In the genomic region with DNA sequence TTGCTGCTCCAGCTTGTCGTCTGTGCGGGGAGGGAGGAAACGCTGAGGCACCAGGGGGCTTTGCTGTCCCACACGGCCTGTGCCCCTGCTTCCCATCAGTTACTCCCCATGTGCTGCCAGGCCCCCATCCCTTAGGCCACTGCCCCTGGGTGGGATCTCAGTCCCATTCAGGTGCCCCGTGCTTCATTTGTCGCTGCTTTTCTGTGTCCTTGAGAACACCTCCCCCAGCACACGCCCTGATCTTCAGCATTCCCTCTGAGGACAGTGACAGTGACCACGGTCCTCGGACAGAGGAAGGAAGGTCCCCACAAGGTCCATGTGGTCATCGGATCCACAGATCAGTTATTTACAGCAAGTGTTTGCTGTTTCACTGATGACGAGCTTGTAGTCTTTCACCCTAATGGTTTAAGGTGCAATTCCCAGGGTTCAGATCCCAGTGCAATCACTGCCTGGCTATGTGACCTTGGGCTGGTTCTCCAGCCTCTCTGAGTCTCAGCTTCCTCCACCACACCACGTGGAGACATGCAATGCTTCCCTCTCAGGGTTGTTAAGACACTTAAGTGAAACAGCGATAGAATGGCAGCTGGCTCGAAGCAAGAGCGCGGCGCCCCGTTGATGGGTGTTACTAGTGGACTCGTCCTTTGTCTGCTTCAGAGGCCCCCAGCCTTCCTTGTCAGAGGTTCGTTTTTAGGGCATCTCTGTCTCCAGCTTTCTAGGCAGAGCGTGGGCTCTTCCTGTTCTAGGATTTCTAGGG, we compare ENCODE assay signal across 1 cellular context.
TF ChIP-seq lines count a peak whose summit lies in the region.

No MANE protein-coding gene starts in this region.

TF ChIP-seq in HepG2, 621 proteins besides CTCF, POLR2A, EP300 and RAD21 (continued from another document and continues in another):
- TF ChIP-seq, protein P1, sequence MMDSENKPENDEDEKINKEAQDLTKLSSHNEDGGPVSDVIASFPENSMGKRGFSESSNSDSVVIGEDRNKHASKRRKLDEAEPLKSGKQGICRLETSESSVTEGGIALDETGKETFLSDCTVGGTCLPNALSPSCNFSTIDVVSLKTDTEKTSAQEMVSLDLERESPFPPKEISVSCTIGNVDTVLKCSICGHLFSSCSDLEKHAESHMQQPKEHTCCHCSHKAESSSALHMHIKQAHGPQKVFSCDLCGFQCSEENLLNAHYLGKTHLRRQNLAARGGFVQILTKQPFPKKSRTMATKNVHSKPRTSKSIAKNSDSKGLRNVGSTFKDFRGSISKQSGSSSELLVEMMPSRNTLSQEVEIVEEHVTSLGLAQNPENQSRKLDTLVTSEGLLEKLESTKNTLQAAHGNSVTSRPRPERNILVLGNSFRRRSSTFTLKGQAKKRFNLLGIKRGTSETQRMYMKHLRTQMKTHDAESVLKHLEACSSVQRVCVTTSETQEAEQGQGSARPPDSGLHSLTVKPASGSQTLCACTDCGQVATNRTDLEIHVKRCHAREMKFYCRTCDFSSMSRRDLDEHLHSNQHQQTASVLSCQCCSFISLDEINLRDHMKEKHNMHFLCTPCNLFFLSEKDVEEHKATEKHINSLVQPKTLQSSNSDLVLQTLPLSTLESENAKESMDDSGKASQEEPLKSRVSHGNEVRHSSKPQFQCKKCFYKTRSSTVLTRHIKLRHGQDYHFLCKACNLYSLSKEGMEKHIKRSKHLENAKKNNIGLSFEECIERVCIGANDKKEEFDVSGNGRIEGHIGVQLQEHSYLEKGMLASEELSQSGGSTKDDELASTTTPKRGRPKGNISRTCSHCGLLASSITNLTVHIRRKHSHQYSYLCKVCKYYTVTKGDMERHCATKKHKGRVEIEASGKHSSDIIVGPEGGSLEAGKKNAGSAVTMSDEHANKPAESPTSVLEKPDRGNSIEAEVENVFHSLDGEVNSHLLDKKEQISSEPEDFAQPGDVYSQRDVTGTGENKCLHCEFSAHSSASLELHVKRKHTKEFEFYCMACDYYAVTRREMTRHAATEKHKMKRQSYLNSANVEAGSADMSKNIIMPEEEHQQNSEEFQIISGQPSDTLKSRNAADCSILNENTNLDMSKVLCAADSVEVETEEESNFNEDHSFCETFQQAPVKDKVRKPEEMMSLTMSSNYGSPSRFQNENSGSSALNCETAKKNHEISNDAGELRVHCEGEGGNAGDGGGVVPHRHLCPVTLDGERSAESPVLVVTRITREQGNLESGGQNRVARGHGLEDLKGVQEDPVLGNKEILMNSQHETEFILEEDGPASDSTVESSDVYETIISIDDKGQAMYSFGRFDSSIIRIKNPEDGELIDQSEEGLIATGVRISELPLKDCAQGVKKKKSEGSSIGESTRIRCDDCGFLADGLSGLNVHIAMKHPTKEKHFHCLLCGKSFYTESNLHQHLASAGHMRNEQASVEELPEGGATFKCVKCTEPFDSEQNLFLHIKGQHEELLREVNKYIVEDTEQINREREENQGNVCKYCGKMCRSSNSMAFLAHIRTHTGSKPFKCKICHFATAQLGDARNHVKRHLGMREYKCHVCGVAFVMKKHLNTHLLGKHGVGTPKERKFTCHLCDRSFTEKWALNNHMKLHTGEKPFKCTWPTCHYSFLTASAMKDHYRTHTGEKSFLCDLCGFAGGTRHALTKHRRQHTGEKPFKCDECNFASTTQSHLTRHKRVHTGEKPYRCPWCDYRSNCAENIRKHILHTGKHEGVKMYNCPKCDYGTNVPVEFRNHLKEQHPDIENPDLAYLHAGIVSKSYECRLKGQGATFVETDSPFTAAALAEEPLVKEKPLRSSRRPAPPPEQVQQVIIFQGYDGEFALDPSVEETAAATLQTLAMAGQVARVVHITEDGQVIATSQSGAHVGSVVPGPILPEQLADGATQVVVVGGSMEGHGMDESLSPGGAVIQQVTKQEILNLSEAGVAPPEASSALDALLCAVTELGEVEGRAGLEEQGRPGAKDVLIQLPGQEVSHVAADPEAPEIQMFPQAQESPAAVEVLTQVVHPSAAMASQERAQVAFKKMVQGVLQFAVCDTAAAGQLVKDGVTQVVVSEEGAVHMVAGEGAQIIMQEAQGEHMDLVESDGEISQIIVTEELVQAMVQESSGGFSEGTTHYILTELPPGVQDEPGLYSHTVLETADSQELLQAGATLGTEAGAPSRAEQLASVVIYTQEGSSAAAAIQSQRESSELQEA (CRISPR knock-in tag; IDR thresholded peaks at IDR 0.05; ENCODE audit: not compliant biosample characterization), result no peak
- TF ChIP-seq, protein P2, sequence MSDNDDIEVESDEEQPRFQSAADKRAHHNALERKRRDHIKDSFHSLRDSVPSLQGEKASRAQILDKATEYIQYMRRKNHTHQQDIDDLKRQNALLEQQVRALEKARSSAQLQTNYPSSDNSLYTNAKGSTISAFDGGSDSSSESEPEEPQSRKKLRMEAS (IDR thresholded peaks at IDR 0.05), result peak; percentile 20; the same call in 1 of the 2 replicates
- TF ChIP-seq, protein P3, sequence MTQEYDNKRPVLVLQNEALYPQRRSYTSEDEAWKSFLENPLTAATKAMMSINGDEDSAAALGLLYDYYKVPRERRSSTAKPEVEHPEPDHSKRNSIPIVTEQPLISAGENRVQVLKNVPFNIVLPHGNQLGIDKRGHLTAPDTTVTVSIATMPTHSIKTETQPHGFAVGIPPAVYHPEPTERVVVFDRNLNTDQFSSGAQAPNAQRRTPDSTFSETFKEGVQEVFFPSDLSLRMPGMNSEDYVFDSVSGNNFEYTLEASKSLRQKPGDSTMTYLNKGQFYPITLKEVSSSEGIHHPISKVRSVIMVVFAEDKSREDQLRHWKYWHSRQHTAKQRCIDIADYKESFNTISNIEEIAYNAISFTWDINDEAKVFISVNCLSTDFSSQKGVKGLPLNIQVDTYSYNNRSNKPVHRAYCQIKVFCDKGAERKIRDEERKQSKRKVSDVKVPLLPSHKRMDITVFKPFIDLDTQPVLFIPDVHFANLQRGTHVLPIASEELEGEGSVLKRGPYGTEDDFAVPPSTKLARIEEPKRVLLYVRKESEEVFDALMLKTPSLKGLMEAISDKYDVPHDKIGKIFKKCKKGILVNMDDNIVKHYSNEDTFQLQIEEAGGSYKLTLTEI (CRISPR knock-in tag; conservative IDR thresholded peaks at IDR 0.05), result no peak
- TF ChIP-seq, protein P4, sequence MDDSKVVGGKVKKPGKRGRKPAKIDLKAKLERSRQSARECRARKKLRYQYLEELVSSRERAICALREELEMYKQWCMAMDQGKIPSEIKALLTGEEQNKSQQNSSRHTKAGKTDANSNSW (CRISPR knock-in tag; IDR thresholded peaks at IDR 0.05; ENCODE audit: borderline replicate concordance), result no peak
- TF ChIP-seq MTF2 (CRISPR knock-in tag; IDR thresholded peaks at IDR 0.05; ENCODE audit: borderline replicate concordance), result no peak
- TF ChIP-seq HNRNPL (IDR thresholded peaks at IDR 0.05; ENCODE audit: low read depth, low read length), result no peak
- no peak for TF ChIP-seq HNRNPUL1 (IDR thresholded peaks at IDR 0.05; ENCODE audit: low read depth, low read length)
- TF ChIP-seq ZNF292 (CRISPR knock-in tag; IDR thresholded peaks at IDR 0.05; ENCODE audit: borderline replicate concordance, low read depth), result peak; percentile 38; the same call in 1 of the 2 replicates
- no peak for TF ChIP-seq THAP11 (CRISPR knock-in tag; IDR thresholded peaks at IDR 0.05)
- TF ChIP-seq, protein P5, sequence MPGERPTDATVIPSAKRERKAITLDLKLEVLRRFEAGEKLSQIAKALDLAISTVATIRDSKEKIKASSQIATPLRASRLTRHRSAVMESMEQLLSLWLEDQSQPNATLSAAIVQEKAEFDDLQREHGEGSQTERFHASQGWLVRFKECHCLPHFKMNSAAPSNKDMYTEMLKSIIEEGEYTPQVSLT (CRISPR knock-in tag; IDR thresholded peaks at IDR 0.05; ENCODE audit: borderline replicate concordance, low read depth), result no peak
- TF ChIP-seq ZFP36 (IDR thresholded peaks at IDR 0.05; ENCODE audit: borderline replicate concordance, low read depth, low read length, partially characterized antibody), result no peak
- TF ChIP-seq, protein P6, sequence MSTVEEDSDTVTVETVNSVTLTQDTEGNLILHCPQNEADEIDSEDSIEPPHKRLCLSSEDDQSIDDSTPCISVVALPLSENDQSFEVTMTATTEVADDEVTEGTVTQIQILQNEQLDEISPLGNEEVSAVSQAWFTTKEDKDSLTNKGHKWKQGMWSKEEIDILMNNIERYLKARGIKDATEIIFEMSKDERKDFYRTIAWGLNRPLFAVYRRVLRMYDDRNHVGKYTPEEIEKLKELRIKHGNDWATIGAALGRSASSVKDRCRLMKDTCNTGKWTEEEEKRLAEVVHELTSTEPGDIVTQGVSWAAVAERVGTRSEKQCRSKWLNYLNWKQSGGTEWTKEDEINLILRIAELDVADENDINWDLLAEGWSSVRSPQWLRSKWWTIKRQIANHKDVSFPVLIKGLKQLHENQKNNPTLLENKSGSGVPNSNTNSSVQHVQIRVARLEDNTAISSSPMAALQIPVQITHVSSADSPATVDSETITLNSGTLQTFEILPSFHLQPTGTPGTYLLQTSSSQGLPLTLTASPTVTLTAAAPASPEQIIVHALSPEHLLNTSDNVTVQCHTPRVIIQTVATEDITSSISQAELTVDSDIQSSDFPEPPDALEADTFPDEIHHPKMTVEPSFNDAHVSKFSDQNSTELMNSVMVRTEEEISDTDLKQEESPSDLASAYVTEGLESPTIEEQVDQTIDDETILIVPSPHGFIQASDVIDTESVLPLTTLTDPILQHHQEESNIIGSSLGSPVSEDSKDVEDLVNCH (CRISPR knock-in tag; IDR thresholded peaks at IDR 0.05), result no peak
- TF ChIP-seq, protein P7, sequence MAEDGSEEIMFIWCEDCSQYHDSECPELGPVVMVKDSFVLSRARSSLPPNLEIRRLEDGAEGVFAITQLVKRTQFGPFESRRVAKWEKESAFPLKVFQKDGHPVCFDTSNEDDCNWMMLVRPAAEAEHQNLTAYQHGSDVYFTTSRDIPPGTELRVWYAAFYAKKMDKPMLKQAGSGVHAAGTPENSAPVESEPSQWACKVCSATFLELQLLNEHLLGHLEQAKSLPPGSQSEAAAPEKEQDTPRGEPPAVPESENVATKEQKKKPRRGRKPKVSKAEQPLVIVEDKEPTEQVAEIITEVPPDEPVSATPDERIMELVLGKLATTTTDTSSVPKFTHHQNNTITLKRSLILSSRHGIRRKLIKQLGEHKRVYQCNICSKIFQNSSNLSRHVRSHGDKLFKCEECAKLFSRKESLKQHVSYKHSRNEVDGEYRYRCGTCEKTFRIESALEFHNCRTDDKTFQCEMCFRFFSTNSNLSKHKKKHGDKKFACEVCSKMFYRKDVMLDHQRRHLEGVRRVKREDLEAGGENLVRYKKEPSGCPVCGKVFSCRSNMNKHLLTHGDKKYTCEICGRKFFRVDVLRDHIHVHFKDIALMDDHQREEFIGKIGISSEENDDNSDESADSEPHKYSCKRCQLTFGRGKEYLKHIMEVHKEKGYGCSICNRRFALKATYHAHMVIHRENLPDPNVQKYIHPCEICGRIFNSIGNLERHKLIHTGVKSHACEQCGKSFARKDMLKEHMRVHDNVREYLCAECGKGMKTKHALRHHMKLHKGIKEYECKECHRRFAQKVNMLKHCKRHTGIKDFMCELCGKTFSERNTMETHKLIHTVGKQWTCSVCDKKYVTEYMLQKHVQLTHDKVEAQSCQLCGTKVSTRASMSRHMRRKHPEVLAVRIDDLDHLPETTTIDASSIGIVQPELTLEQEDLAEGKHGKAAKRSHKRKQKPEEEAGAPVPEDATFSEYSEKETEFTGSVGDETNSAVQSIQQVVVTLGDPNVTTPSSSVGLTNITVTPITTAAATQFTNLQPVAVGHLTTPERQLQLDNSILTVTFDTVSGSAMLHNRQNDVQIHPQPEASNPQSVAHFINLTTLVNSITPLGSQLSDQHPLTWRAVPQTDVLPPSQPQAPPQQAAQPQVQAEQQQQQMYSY (CRISPR knock-in tag; IDR thresholded peaks at IDR 0.05), result no peak
- TF ChIP-seq, protein P8, sequence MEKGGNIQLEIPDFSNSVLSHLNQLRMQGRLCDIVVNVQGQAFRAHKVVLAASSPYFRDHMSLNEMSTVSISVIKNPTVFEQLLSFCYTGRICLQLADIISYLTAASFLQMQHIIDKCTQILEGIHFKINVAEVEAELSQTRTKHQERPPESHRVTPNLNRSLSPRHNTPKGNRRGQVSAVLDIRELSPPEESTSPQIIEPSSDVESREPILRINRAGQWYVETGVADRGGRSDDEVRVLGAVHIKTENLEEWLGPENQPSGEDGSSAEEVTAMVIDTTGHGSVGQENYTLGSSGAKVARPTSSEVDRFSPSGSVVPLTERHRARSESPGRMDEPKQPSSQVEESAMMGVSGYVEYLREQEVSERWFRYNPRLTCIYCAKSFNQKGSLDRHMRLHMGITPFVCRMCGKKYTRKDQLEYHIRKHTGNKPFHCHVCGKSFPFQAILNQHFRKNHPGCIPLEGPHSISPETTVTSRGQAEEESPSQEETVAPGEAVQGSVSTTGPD (CRISPR knock-in tag; IDR thresholded peaks at IDR 0.05), result no peak
- TF ChIP-seq FOXP1 (IDR thresholded peaks at IDR 0.05), result no peak
- TF ChIP-seq FOXP1 (CRISPR knock-in tag; IDR thresholded peaks at IDR 0.05), result no peak
- 0 out of 2 replicates have a peak, but pooled peaks have one; percentile 5 for TF ChIP-seq PITX1 (CRISPR knock-in tag; IDR thresholded peaks at IDR 0.05)
- TF ChIP-seq, protein P9, sequence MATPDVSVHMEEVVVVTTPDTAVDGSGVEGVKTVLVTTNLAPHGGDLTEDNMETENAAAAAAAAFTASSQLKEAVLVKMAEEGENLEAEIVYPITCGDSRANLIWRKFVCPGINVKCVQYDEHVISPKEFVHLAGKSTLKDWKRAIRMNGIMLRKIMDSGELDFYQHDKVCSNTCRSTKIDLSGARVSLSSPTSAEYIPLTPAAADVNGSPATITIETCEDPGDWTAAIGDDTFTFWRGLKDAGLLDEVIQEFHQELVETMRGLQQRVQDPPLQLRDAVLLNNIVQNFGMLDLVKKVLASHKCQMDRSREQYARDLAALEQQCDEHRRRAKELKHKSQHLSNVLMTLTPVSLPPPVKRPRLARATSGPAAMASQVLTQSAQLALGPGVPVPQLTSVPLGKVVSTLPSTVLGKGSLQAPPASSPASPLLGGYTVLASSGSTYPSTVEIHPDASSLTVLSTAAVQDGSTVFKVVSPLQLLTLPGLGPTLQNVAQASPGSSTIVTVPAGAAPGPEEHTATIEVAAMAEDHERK (CRISPR knock-in tag; IDR thresholded peaks at IDR 0.05; ENCODE audit: low read depth), result no peak
- no peak for TF ChIP-seq RBM22 (optimal IDR thresholded peaks at IDR 0.05; ENCODE audit: low read length)
- 0 out of 2 replicates have a peak, but pooled peaks have one; percentile 9 for TF ChIP-seq GATAD2A (CRISPR knock-in tag; IDR thresholded peaks at IDR 0.05)
- TF ChIP-seq, protein P10, sequence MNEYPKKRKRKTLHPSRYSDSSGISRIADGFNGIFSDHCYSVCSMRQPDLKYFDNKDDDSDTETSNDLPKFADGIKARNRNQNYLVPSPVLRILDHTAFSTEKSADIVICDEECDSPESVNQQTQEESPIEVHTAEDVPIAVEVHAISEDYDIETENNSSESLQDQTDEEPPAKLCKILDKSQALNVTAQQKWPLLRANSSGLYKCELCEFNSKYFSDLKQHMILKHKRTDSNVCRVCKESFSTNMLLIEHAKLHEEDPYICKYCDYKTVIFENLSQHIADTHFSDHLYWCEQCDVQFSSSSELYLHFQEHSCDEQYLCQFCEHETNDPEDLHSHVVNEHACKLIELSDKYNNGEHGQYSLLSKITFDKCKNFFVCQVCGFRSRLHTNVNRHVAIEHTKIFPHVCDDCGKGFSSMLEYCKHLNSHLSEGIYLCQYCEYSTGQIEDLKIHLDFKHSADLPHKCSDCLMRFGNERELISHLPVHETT (CRISPR knock-in tag; conservative IDR thresholded peaks at IDR 0.05), result no peak
- TF ChIP-seq ZNF3 (CRISPR knock-in tag; IDR thresholded peaks at IDR 0.05), result no peak
- TF ChIP-seq KLF11 (CRISPR knock-in tag; IDR thresholded peaks at IDR 0.05), result no peak
